Comparison of ENCODE assay signal across 30 cellular contexts in genomic region chr5:39765381-39765780, GRCh38.
A peak's percentile ranks its signal among the peaks of the same experiment; 100 is the strongest.
DNase-seq lines count a peak whose midpoint lies in the region; ATAC-seq and TF ChIP-seq lines count a peak whose summit lies in the region.
"Had no signal": no experiment of that assay in that cellular context is flagged by ENCODE, and none has a peak within 500 bp of the region (broad histone marks: within the 10 kb centered on the region; RNA-seq: fewer than 3 reads in every experiment).

No MANE protein-coding gene starts in this region.

- no peaks in the 10 kb centered on the region; the same call in 1 of the 2 replicates for H3F3A ChIP-seq in PC-9 (ENCODE audit: insufficient read depth, low read depth)

- no peak overlapping the region for H2BK120ac ChIP-seq in mesenchymal stem cell (ENCODE audit: low read depth, low read length)

- ATAC-seq in HG03460 (IDR thresholded peaks at IDR 0.05; ENCODE audit: unreplicated experiment), result no peak
- ATAC-seq in GM19463 (IDR thresholded peaks at IDR 0.05; ENCODE audit: unreplicated experiment), result no peak
- ATAC-seq in GM18498 (IDR thresholded peaks at IDR 0.05; ENCODE audit: unreplicated experiment), result no peak
- ATAC-seq: activated CD4-positive, CD25-positive, alpha-beta regulatory T cell treated with anti-CD3 and anti-CD28 coated beads, Interleukin-2, amount 50 U/mL, for 24 hours; body of pancreas; HCT116; K562; left lung; stimulated activated naive CD8-positive, alpha-beta T cell treated with anti-CD3 and anti-CD28 coated beads, Interleukin-15, amount 100 ng/mL, for 72 hours had no signal

- H3K27ac ChIP-seq in ACC112 (ENCODE audit: low read depth, low read length) (peak overlapping the region; percentile 25; the same call in 1 of the 2 replicates), PC-9 (no peak overlapping the region), mesenchymal stem cell (ENCODE audit: low read length, poor library complexity, severe bottlenecking) (no peak overlapping the region)
- H3K27ac ChIP-seq: 22Rv1, body of pancreas, neutrophil, prostate gland, thyroid gland had no signal

- no peak overlapping the region for H3K18ac ChIP-seq in mesenchymal stem cell (ENCODE audit: low read depth in 1 of 2, low read length in 2 of 2)

- H3K14ac ChIP-seq in mesenchymal stem cell (ENCODE audit: low read length in 2 of 2), result no peak overlapping the region

- 95% methylated on average over 2 of the region's 2 CpGs for WGBS in mesenchymal stem cell

- no peaks in the 10 kb centered on the region for H4K20me1 ChIP-seq in PC-9 (ENCODE audit: insufficient read depth)

- H2AFZ ChIP-seq in ACC112 (ENCODE audit: low read length, unreplicated experiment) (peak overlapping the region; percentile 57), PC-9 (peak overlapping the region; percentile 59; the same call in 1 of the 2 replicates), mesenchymal stem cell (ENCODE audit: low read depth, low read length) (no peak overlapping the region)

- CTCF ChIA-PET in PC-9 (lab: Charles Lee), result no interaction called here

- POLR2A ChIA-PET in PC-9 (lab: Charles Lee; ENCODE audit: unreplicated experiment), result interaction anchor here (0.5 kb wide), 1 partner anchor 10 kb away, joined by 3 read pairs; no protein-coding TSS in a partner anchor

- H4K8ac ChIP-seq in mesenchymal stem cell (ENCODE audit: low read length), result no peak overlapping the region

- no peak for DNase-seq in PC-9
- DNase-seq in dedifferentiated amniotic fluid mesenchymal stem cell (ENCODE audit: extremely low spot score), result peak; percentile 46
- peak; percentile 11 for DNase-seq in mesenchymal stem cell
- DNase-seq in SKM-1 treated with dmso at 0.1 percent for 144 hours (lab: John Stamatoyannopoulos, UW; ENCODE audit: unreplicated experiment), result no peak
- DNase-seq: activated CD4-positive, alpha-beta memory T cell treated with anti-CD3 and anti-CD28 coated beads, Interleukin-2, amount 10 ng/mL, durations not matched to agents 7 days and 5 days; activated effector memory CD4-positive, alpha-beta T cell treated with Interleukin-2 at 50 U/mL for 16 hours; body of pancreas; CD8-positive, alpha-beta memory T cell; effector memory CD4-positive, alpha-beta T cell; hypothalamus; immature natural killer cell; left lung; mesendoderm; NCI-H1417; NCI-H2081 treated with DMSO at 0.1 percent for 48 hours; NCI-H345; stimulated activated naive CD8-positive, alpha-beta T cell treated with anti-CD3 and anti-CD28 coated beads, Interleukin-15, amount 100 ng/mL, for 72 hours; T-helper 1 cell; thyroid gland had no signal

- H3K9me3 ChIP-seq in PC-9 (ENCODE audit: insufficient read depth, low read depth) (no peaks in the 10 kb centered on the region), mesenchymal stem cell (ENCODE audit: control insufficient read depth, low read length) (no peaks in the 10 kb centered on the region)
- H3K9me3 ChIP-seq: body of pancreas, left lung, neutrophil, prostate gland, thyroid gland had no signal

- no peaks in the 10 kb centered on the region; the same call in 1 of the 2 replicates for H3K9me2 ChIP-seq in PC-9 (ENCODE audit: insufficient read depth)

- H3K27me3 ChIP-seq in ACC112 (ENCODE audit: insufficient read depth, low read length), result no peaks in the 10 kb centered on the region
- no peaks in the 10 kb centered on the region for H3K27me3 ChIP-seq in PC-9 (ENCODE audit: insufficient read depth, low read depth)
- H3K27me3 ChIP-seq in mesenchymal stem cell (ENCODE audit: control insufficient read depth in 1 of 2, insufficient read depth in 1 of 2, low read length in 2 of 2), result no peaks in the 10 kb centered on the region
- H3K27me3 ChIP-seq: body of pancreas, left lung, neutrophil, thyroid gland had no signal

- no peak overlapping the region for H3K4ac ChIP-seq in mesenchymal stem cell (ENCODE audit: low read depth in 1 of 2, low read length in 2 of 2)

- H3K4me2 ChIP-seq in PC-9, result no peak overlapping the region
- no peak overlapping the region for H3K4me2 ChIP-seq in mesenchymal stem cell (ENCODE audit: low read length, poor library complexity, severe bottlenecking)

- peak overlapping the region; percentile 56 for H3K9ac ChIP-seq in mesenchymal stem cell (ENCODE audit: low read length)

- H2BK5ac ChIP-seq in mesenchymal stem cell (ENCODE audit: low read depth, low read length, poor library complexity, severe bottlenecking), result no peak overlapping the region

- H3K36me3 ChIP-seq in ACC112 (ENCODE audit: insufficient read depth, low read length) (no peaks in the 10 kb centered on the region), PC-9 (ENCODE audit: low read depth) (no peaks in the 10 kb centered on the region), mesenchymal stem cell (ENCODE audit: control insufficient read depth in 1 of 2, insufficient read depth in 2 of 2, low read depth in 1 of 2, low read length in 2 of 2) (no peaks in the 10 kb centered on the region)
- H3K36me3 ChIP-seq: left lung, neutrophil, prostate gland, thyroid gland had no signal

- H3K23ac ChIP-seq in mesenchymal stem cell (ENCODE audit: low read length in 2 of 2), result no peak overlapping the region

- TF ChIP-seq CTCF in PC-9 (conservative IDR thresholded peaks at IDR 0.05), result no peak

- peaks cover 24% of the 10 kb centered on the region for H3K4me1 ChIP-seq in ACC112 (ENCODE audit: control insufficient read depth, insufficient read depth, low read length, unreplicated experiment)
- no peaks in the 10 kb centered on the region for H3K4me1 ChIP-seq in PC-9 (replicated peaks; ENCODE audit: insufficient read depth)
- peaks cover 1% of the 10 kb centered on the region for H3K4me1 ChIP-seq in mesenchymal stem cell (ENCODE audit: control insufficient read depth, insufficient read depth, low read depth, low read length)
- H3K4me1 ChIP-seq: body of pancreas, prostate gland, thyroid gland had no signal

- intact Hi-C loops in PC-9 (cut with micrococcal nuclease; ENCODE audit: unreplicated experiment), result no loop called here

- H3K79me2 ChIP-seq in ACC112 (ENCODE audit: control insufficient read depth, insufficient read depth, low read length, unreplicated experiment) (no peaks in the 10 kb centered on the region), PC-9 (ENCODE audit: low read depth) (no peaks in the 10 kb centered on the region)

- no TSS peak for BruUV-seq in PC-9 (replicated peaks; lab: Mats Ljungman, UMichigan)

- no peak overlapping the region for H2BK15ac ChIP-seq in mesenchymal stem cell (ENCODE audit: low read depth, poor library complexity, severe bottlenecking)

- no peak overlapping the region for H2BK12ac ChIP-seq in mesenchymal stem cell (ENCODE audit: low read length in 2 of 2)

- H3K4me3 ChIP-seq in ACC112 (ENCODE audit: low read depth, low read length) (peak overlapping the region; percentile 11; the same call in 1 of the 2 replicates), PC-9 (no peak overlapping the region), mesenchymal stem cell (ENCODE audit: insufficient read depth in 1 of 2, low read depth in 1 of 2, low read length in 2 of 2) (no peak overlapping the region)
- H3K4me3 ChIP-seq: body of pancreas, K562, left lung, prostate gland, skin epidermis, thyroid gland had no signal

- no peak overlapping the region for H2AK5ac ChIP-seq in mesenchymal stem cell (ENCODE audit: low read length, severe bottlenecking)

- no peaks in the 10 kb centered on the region for H3K79me1 ChIP-seq in mesenchymal stem cell (replicated peaks; ENCODE audit: low read length, poor library complexity, severe bottlenecking)

- no peak overlapping the region for H4K91ac ChIP-seq in mesenchymal stem cell (ENCODE audit: low read length)

Comparison
In these comparisons a context has a peak if more than half of its experiments do, and no peak if none do; other contexts are left out.
1. DNase-seq: peak in dedifferentiated amniotic fluid mesenchymal stem cell (single experiment) and mesenchymal stem cell (single experiment); none in PC-9 (0 of 2) and SKM-1 treated with dmso at 0.1 percent for 144 hours (single experiment).